In the genomic region with DNA sequence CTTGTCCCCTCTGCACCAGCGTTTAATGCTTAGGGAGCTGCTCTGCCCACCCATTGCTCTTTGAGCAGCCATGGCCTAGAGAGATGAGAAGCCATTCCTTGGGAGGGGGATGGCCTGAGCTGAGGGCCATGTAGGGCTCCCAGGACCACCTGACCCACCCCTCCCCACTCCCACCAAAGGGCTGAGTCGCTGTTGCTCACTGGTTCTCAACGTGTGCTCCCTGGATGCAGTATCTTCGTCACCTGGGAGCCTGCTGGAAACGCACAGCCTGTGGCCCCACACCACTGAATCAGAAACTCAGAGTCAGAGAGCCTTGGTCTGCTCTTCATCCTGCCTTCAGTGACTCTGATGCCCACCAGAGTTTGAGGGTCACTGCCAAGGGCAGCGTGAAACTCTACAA, we compare ENCODE assay signal across 3 cellular contexts.
TF ChIP-seq lines count a peak whose summit lies in the region.

No MANE protein-coding gene starts in this region.

TF ChIP-seq in IMR-90, 13 proteins besides CTCF, POLR2A, EP300 and RAD21:
- TF ChIP-seq, protein P1, sequence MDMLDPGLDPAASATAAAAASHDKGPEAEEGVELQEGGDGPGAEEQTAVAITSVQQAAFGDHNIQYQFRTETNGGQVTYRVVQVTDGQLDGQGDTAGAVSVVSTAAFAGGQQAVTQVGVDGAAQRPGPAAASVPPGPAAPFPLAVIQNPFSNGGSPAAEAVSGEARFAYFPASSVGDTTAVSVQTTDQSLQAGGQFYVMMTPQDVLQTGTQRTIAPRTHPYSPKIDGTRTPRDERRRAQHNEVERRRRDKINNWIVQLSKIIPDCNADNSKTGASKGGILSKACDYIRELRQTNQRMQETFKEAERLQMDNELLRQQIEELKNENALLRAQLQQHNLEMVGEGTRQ (IDR thresholded peaks at IDR 0.05; ENCODE audit: low read depth, low read length): no peak

TF ChIP-seq in H1, 55 proteins besides CTCF, POLR2A, EP300 and RAD21:
- no peak for TF ChIP-seq YY1 (IDR thresholded peaks at IDR 0.05; ENCODE audit: low read depth, low read length)
TF ChIP-seq in H1: peak in this region for 0.

TF ChIP-seq in HepG2, 621 proteins besides CTCF, POLR2A, EP300 and RAD21:
- TF ChIP-seq ZNF816 (CRISPR knock-in tag; IDR thresholded peaks at IDR 0.05; ENCODE audit: borderline replicate concordance) (no peak), ZNF619 (CRISPR knock-in tag; IDR thresholded peaks at IDR 0.05) (no peak), NFKB2 (CRISPR knock-in tag; IDR thresholded peaks at IDR 0.05; ENCODE audit: borderline replicate concordance) (no peak), ZNF101 (CRISPR knock-in tag; IDR thresholded peaks at IDR 0.05; ENCODE audit: borderline replicate concordance, low read depth) (no peak), RELA (CRISPR knock-in tag; IDR thresholded peaks at IDR 0.05) (no peak), KDM2A (CRISPR knock-in tag; IDR thresholded peaks at IDR 0.05; ENCODE audit: borderline replicate concordance, low read depth) (no peak), ZNF878 (CRISPR knock-in tag; IDR thresholded peaks at IDR 0.05) (no peak), BCL6 (CRISPR knock-in tag; IDR thresholded peaks at IDR 0.05) (no peak), CENPT (CRISPR knock-in tag; IDR thresholded peaks at IDR 0.05; ENCODE audit: low read depth) (no peak), ZNF557 (CRISPR knock-in tag; IDR thresholded peaks at IDR 0.05) (no peak), FOXP1 (IDR thresholded peaks at IDR 0.05) (no peak), FOXP1 (CRISPR knock-in tag; IDR thresholded peaks at IDR 0.05) (no peak), ZNF205 (CRISPR knock-in tag; IDR thresholded peaks at IDR 0.05) (no peak), ZNF598 (CRISPR knock-in tag; IDR thresholded peaks at IDR 0.05; ENCODE audit: borderline replicate concordance) (no peak), ATRX (CRISPR knock-in tag; IDR thresholded peaks at IDR 0.05; ENCODE audit: borderline replicate concordance) (no peak), ZIK1 (CRISPR knock-in tag; IDR thresholded peaks at IDR 0.05; ENCODE audit: borderline replicate concordance, low read depth) (no peak), SMAD1 (CRISPR knock-in tag; IDR thresholded peaks at IDR 0.05; ENCODE audit: borderline replicate concordance, low read depth) (no peak)
- TF ChIP-seq, protein P2, sequence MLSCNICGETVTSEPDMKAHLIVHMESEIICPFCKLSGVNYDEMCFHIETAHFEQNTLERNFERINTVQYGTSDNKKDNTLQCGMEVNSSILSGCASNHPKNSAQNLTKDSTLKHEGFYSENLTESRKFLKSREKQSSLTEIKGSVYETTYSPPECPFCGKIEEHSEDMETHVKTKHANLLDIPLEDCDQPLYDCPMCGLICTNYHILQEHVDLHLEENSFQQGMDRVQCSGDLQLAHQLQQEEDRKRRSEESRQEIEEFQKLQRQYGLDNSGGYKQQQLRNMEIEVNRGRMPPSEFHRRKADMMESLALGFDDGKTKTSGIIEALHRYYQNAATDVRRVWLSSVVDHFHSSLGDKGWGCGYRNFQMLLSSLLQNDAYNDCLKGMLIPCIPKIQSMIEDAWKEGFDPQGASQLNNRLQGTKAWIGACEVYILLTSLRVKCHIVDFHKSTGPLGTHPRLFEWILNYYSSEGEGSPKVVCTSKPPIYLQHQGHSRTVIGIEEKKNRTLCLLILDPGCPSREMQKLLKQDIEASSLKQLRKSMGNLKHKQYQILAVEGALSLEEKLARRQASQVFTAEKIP (CRISPR knock-in tag; IDR thresholded peaks at IDR 0.05; ENCODE audit: borderline replicate concordance): no peak
- TF ChIP-seq, protein P3, sequence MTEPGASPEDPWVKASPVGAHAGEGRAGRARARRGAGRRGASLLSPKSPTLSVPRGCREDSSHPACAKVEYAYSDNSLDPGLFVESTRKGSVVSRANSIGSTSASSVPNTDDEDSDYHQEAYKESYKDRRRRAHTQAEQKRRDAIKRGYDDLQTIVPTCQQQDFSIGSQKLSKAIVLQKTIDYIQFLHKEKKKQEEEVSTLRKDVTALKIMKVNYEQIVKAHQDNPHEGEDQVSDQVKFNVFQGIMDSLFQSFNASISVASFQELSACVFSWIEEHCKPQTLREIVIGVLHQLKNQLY (CRISPR knock-in tag; IDR thresholded peaks at IDR 0.05): no peak
